22 cellular contexts compared by ENCODE assay signal in the genomic region with DNA sequence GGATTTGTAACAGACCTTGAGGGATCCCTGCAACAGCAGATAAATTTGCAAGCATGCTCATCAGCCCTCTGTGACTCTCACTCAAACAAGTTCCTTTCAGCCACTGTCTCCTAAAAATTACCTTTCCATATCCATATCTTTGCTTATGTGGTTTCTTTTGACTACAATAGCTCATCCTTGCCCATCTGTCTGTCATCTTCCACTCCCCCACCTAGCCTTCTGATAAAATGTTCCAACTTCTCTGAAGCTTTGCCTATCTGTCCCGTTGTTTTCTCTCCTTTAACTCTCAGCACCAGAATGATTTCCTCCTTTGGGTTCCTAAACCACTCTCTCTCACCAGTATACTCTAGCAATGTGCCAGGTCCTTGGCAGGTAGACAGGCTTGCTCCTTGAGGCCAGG.
"Had no signal": no experiment of that assay in that cellular context is flagged by ENCODE, and none has a peak within 500 bp of the region (broad histone marks: within the 10 kb centered on the region; RNA-seq: fewer than 3 reads in every experiment).

No MANE protein-coding gene starts in this region.

- H3K9me3 Mint-ChIP-seq: activated B cell treated with CpG ODN at 0.5 μM for 24 hours; activated CD4-positive, alpha-beta memory T cell treated with anti-CD3 and anti-CD28 coated beads for 36 hours; activated CD4-positive, alpha-beta T cell treated with anti-CD3 and anti-CD28 coated beads, Interleukin-2, amount 10 ng/mL, durations not matched to agents 7 days and 5 days; activated naive CD4-positive, alpha-beta T cell treated with anti-CD3 and anti-CD28 coated beads for 36 hours; activated T-helper 17 cell treated with anti-CD3 and anti-CD28 coated beads, Interleukin-2, amount 50 U/mL, for 72 hours had no signal

- DNase-seq: activated B cell treated with CpG ODN at 0.5 μM for 24 hours; activated CD4-positive, alpha-beta memory T cell treated with anti-CD3 and anti-CD28 coated beads for 36 hours; activated CD4-positive, alpha-beta T cell treated with anti-CD3 and anti-CD28 coated beads, Interleukin-2, amount 10 ng/mL, durations not matched to agents 7 days and 5 days; activated gamma-delta T cell; activated naive CD4-positive, alpha-beta T cell treated with anti-CD3 and anti-CD28 coated beads for 36 hours; activated T-cell treated with anti-CD3 and anti-CD28 coated beads for 4 hours; activated T-cell treated with anti-CD3 and anti-CD28 coated beads, Interleukin-2, amount 50 U/mL, for 48 hours; caudate nucleus; MG63; NCI-H1105 treated with DMSO at 0.1 percent for 48 hours; NCI-H1436 treated with DMSO at 0.1 percent for 48 hours; NCI-H187; NCI-H2081; NCI-H446; NCI-H524; PC-9; SIG-M5; T-helper 2 cell; T1000 had no signal

- ATAC-seq: activated T-helper 17 cell treated with anti-CD3 and anti-CD28 coated beads, Interleukin-2, amount 50 U/mL, for 72 hours had no signal

- H3K27me3 Mint-ChIP-seq: activated B cell treated with CpG ODN at 0.5 μM for 24 hours; activated CD4-positive, alpha-beta memory T cell treated with anti-CD3 and anti-CD28 coated beads for 36 hours; activated CD4-positive, alpha-beta T cell treated with anti-CD3 and anti-CD28 coated beads, Interleukin-2, amount 10 ng/mL, durations not matched to agents 7 days and 5 days; activated naive CD8-positive, alpha-beta T cell; activated T-helper 17 cell treated with anti-CD3 and anti-CD28 coated beads, Interleukin-2, amount 50 U/mL, for 72 hours had no signal

- H3K9me3 ChIP-seq: MG63 had no signal

- H3K27ac Mint-ChIP-seq: activated B cell treated with CpG ODN at 0.5 μM for 24 hours; activated CD4-positive, alpha-beta memory T cell treated with anti-CD3 and anti-CD28 coated beads for 36 hours; activated CD4-positive, alpha-beta T cell treated with anti-CD3 and anti-CD28 coated beads, Interleukin-2, amount 10 ng/mL, durations not matched to agents 7 days and 5 days; activated naive CD4-positive, alpha-beta T cell treated with anti-CD3 and anti-CD28 coated beads for 36 hours; activated naive CD8-positive, alpha-beta T cell; activated T-helper 17 cell treated with anti-CD3 and anti-CD28 coated beads, Interleukin-2, amount 50 U/mL, for 72 hours had no signal

- FAIRE-seq: TTC549 had no signal

- H3K27me3 ChIP-seq: MG63 had no signal

- H3K27ac ChIP-seq: PC-9 had no signal

- H3K4me3 Mint-ChIP-seq: activated B cell treated with CpG ODN at 0.5 μM for 24 hours; activated CD4-positive, alpha-beta memory T cell treated with anti-CD3 and anti-CD28 coated beads for 36 hours; activated CD4-positive, alpha-beta T cell treated with anti-CD3 and anti-CD28 coated beads, Interleukin-2, amount 10 ng/mL, durations not matched to agents 7 days and 5 days; activated naive CD4-positive, alpha-beta T cell treated with anti-CD3 and anti-CD28 coated beads for 36 hours; activated naive CD8-positive, alpha-beta T cell; activated T-helper 17 cell treated with anti-CD3 and anti-CD28 coated beads, Interleukin-2, amount 50 U/mL, for 72 hours had no signal

- H3K36me3 ChIP-seq: MG63 had no signal

- H3K4me3 ChIP-seq: MG63, PC-9 had no signal

- H3K4me1 Mint-ChIP-seq: activated B cell treated with CpG ODN at 0.5 μM for 24 hours had no signal
